ENCODE assay signal across 21 cellular contexts in genomic region chr21:15283138-15283537, GRCh38.
"Had no signal": no experiment of that assay in that cellular context is flagged by ENCODE, and none has a peak within 500 bp of the region (broad histone marks: within the 10 kb centered on the region; RNA-seq: fewer than 3 reads in every experiment).

No MANE protein-coding gene starts in this region.

- DNase-seq: KBM-7, MG63, NCI-H1092, NCI-H1105 treated with DMSO at 0.1 percent for 48 hours, NCI-H1417 treated with DMSO at 0.1 percent for 48 hours, NCI-H146, NCI-H1694 treated with DMSO at 0.1 percent for 48 hours, NCI-H1930, NCI-H2171, NCI-H226, NCI-H446, NCI-H510A, NCI-H524 treated with DMSO at 0.1 percent for 48 hours, PC-9, Peyer's patch, SHP77 treated with DMSO at 0.1 percent for 48 hours, SJCRH30, SW 1271, T-cell had no signal

- H3K27ac ChIP-seq: PC-9, Peyer's patch, SJCRH30 had no signal

- H3K36me3 ChIP-seq: MG63, Peyer's patch, SJCRH30 had no signal

- ATAC-seq: Right ventricle myocardium inferior, T-cell had no signal

- H3K27ac Mint-ChIP-seq: IgD-negative memory B cell, T-cell had no signal

- H3K4me1 Mint-ChIP-seq: IgD-negative memory B cell, T-cell had no signal

- H3K9me3 ChIP-seq: MG63, Peyer's patch had no signal

- H3K4me3 ChIP-seq: MG63, PC-9, Peyer's patch, SJCRH30 had no signal

- H3K4me3 Mint-ChIP-seq: IgD-negative memory B cell, T-cell had no signal

- H3K4me1 ChIP-seq: Peyer's patch had no signal
